Comparison of ENCODE assay signal across 21 cellular contexts in the genomic region with DNA sequence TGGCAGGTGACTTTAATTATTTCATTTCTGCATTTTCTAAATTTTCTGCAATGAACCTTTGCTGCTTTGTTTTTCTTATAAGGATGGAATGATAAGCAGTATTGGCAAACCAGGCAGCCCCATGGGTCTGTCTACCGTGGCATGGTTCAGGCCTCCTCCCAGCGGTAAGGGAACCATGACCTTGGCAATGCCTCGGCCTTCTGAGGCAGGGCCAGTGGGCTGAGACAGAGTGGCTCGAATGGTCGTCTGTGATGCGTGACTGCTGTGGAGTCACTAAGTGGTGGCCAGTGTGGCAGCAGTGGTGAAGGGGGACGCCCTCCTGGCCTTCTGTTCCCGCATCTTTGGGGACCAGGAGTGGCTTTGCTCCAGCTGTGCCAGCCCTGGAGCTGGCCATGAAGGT.
"Had no signal": no experiment of that assay in that cellular context is flagged by ENCODE, and none has a peak within 500 bp of the region (broad histone marks: within the 10 kb centered on the region; RNA-seq: fewer than 3 reads in every experiment).

No MANE protein-coding gene starts in this region.

- FAIRE-seq: HepG2, RCC 7860 had no signal

- DNase-seq: IMR-90, Kasumi-1, KG1, MM.1S, NCI-H1092 treated with DMSO at 0.1 percent for 48 hours, NCI-H1436, NCI-H187, NCI-H2029, NCI-H2081 treated with DMSO at 0.1 percent for 48 hours, NCI-H2171, NCI-H226, NCI-H446, NCI-H510A, NCI-H524 treated with DMSO at 0.1 percent for 48 hours, NCI-H69, NCI-H774, RPMI8226, SHP77, SK-N-SH had no signal

- ATAC-seq: HepG2 had no signal

- H3K9me3 ChIP-seq: SK-N-SH had no signal
